Comparison of ENCODE assay signal across 1 cellular context in genomic region chr7:17320102-17320497, GRCh38.
TF ChIP-seq lines count a peak whose summit lies in the region.

No MANE protein-coding gene starts in this region.

TF ChIP-seq in HepG2, 621 proteins besides CTCF, POLR2A, EP300 and RAD21:
- TF ChIP-seq MAX (IDR thresholded peaks at IDR 0.05) (no peak), HOXA3 (CRISPR knock-in tag; IDR thresholded peaks at IDR 0.05) (no peak), MLX (CRISPR knock-in tag; IDR thresholded peaks at IDR 0.05) (no peak), ZNF354B (CRISPR knock-in tag; IDR thresholded peaks at IDR 0.05) (no peak), KIAA2018 (CRISPR knock-in tag; IDR thresholded peaks at IDR 0.05; ENCODE audit: borderline replicate concordance) (no peak), BCL6 (CRISPR knock-in tag; IDR thresholded peaks at IDR 0.05) (no peak), ZSCAN20 (CRISPR knock-in tag; IDR thresholded peaks at IDR 0.05; ENCODE audit: borderline replicate concordance) (no peak), ZNF280B (CRISPR knock-in tag; IDR thresholded peaks at IDR 0.05; ENCODE audit: borderline replicate concordance) (no peak), ZNF546 (CRISPR knock-in tag; conservative IDR thresholded peaks at IDR 0.05) (no peak)
